In genomic region chr10:45592926-45593325, GRCh38 we compare ENCODE assay signal across 1 cellular context.
A peak's percentile ranks its signal among the peaks of the same experiment; 100 is the strongest.
TF ChIP-seq lines count a peak whose summit lies in the region.

No MANE protein-coding gene starts in this region.

TF ChIP-seq in K562, 482 proteins besides CTCF, POLR2A, EP300 and RAD21 (continued from another document):
- TF ChIP-seq, protein P1, sequence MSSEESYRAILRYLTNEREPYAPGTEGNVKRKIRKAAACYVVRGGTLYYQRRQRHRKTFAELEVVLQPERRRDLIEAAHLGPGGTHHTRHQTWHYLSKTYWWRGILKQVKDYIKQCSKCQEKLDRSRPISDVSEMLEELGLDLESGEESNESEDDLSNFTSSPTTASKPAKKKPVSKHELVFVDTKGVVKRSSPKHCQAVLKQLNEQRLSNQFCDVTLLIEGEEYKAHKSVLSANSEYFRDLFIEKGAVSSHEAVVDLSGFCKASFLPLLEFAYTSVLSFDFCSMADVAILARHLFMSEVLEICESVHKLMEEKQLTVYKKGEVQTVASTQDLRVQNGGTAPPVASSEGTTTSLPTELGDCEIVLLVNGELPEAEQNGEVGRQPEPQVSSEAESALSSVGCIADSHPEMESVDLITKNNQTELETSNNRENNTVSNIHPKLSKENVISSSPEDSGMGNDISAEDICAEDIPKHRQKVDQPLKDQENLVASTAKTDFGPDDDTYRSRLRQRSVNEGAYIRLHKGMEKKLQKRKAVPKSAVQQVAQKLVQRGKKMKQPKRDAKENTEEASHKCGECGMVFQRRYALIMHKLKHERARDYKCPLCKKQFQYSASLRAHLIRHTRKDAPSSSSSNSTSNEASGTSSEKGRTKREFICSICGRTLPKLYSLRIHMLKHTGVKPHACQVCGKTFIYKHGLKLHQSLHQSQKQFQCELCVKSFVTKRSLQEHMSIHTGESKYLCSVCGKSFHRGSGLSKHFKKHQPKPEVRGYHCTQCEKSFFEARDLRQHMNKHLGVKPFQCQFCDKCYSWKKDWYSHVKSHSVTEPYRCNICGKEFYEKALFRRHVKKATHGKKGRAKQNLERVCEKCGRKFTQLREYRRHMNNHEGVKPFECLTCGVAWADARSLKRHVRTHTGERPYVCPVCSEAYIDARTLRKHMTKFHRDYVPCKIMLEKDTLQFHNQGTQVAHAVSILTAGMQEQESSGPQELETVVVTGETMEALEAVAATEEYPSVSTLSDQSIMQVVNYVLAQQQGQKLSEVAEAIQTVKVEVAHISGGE (CRISPR knock-in tag; IDR thresholded peaks at IDR 0.05), result peak in 1 of 3 experiments; percentile 40; a peak in 1 of 6 replicates
- TF ChIP-seq BRCA1 (IDR thresholded peaks at IDR 0.05) (no peak), BRCA1 (CRISPR knock-in tag; IDR thresholded peaks at IDR 0.05) (no peak), RBFOX2 (IDR thresholded peaks at IDR 0.05; ENCODE audit: low read depth, low read length) (0 out of 2 replicates have a peak, but pooled peaks have one; percentile 23)
TF ChIP-seq in K562: peak in this region for 4.
